Comparison of ENCODE assay signal across 1 cellular context in genomic region chr10:62028502-62028842, GRCh38.
TF ChIP-seq lines count a peak whose summit lies in the region.
"Not testable (repeated sequence)": the region's sequence is repeated elsewhere in the genome, so short reads cannot be mapped to it uniquely, and the experiment has no call there.

No MANE protein-coding gene starts in this region.

TF ChIP-seq in A549, 52 proteins besides CTCF, POLR2A, EP300 and RAD21:
- TF ChIP-seq FOSL2 (IDR thresholded peaks at IDR 0.05), result not testable (repeated sequence)
- 0 out of 2 replicates have a peak, but pooled peaks have one; percentile 9 for TF ChIP-seq FOSL2 (CRISPR knock-in tag; IDR thresholded peaks at IDR 0.05)
